2 cellular contexts compared by ENCODE assay signal in genomic region chr16:48370234-48370633, GRCh38.
TF ChIP-seq lines count a peak whose summit lies in the region.

No MANE protein-coding gene starts in this region.

TF ChIP-seq in A549, 52 proteins besides CTCF, POLR2A, EP300 and RAD21 (continued from another document):
- TF ChIP-seq POLR2AphosphoS2 (conservative IDR thresholded peaks at IDR 0.05; ENCODE audit: low read length) (no peak), REST (IDR thresholded peaks at IDR 0.05) (no peak), CHD4 (IDR thresholded peaks at IDR 0.05; ENCODE audit: borderline replicate concordance) (no peak), ZC3H11A (IDR thresholded peaks at IDR 0.05) (no peak), KDM5A (IDR thresholded peaks at IDR 0.05) (no peak), TP53 (CRISPR knock-in tag; IDR thresholded peaks at IDR 0.05) (no peak), E2F6 (IDR thresholded peaks at IDR 0.05; ENCODE audit: borderline replicate concordance, low read depth) (no peak)

TF ChIP-seq in GM23338, 12 proteins besides CTCF, POLR2A, EP300 and RAD21 (continued from another document):
- TF ChIP-seq ZNF462 (CRISPR knock-in tag; IDR thresholded peaks at IDR 0.05) (no peak), ZNF331 (CRISPR knock-in tag; IDR thresholded peaks at IDR 0.05; ENCODE audit: low read depth) (no peak), ZNF114 (CRISPR knock-in tag; IDR thresholded peaks at IDR 0.05) (no peak), STAT1 (IDR thresholded peaks at IDR 0.05; ENCODE audit: unreplicated experiment) (no peak), ETS1 (IDR thresholded peaks at IDR 0.05) (no peak), REST (IDR thresholded peaks at IDR 0.05; ENCODE audit: unreplicated experiment) (no peak), EZH2 (IDR thresholded peaks at IDR 0.05; ENCODE audit: low read depth, unreplicated experiment) (no peak)
TF ChIP-seq in GM23338: peak in this region for 0.
